ENCODE assay signal across 21 cellular contexts in the genomic region with DNA sequence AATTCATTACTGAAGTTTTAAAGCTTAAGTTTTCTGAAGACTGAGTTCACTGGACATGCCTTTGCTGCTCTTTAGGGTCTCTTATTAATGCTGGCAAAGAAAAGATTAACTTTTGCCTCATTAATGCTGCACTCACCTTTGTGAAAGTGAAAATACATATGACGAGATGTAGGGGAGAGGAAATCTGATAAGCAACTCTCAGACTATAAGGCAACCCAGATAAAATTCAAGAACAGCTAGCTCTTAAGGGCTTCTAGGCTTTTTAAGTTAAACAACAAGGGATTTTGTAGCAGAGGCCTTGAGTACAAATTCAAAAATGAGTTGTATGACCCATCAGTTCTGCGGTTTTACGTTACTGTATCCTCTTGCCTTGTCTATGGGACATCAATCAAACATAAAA.
DNase-seq lines count a peak whose midpoint lies in the region; ATAC-seq and TF ChIP-seq lines count a peak whose summit lies in the region.
"Had no signal": no experiment of that assay in that cellular context is flagged by ENCODE, and none has a peak within 500 bp of the region (broad histone marks: within the 10 kb centered on the region; RNA-seq: fewer than 3 reads in every experiment).

No MANE protein-coding gene starts in this region.

- CTCF ChIA-PET in mammary epithelial cell (lab: Charles Lee; ENCODE audit: low non-redundant PET), result no interaction called here

- BruUV-seq in mammary epithelial cell (replicated peaks; lab: Mats Ljungman, UMichigan), result no TSS peak

- H3K79me2 ChIP-seq in mammary epithelial cell (ENCODE audit: insufficient read depth, low read length), result peaks cover 4% of the 10 kb centered on the region

- dilution Hi-C loops in mammary epithelial cell (cut with HindIII; ENCODE audit: low sequenced_read_pairs), result loop anchor here (5.0 kb wide), 1 partner anchor 40 kb away; no protein-coding TSS in a partner anchor

- DNase-seq in mammary epithelial cell (no peak), breast epithelium (ENCODE audit: low spot score in 2 of 2) (no peak), GM19238 (ENCODE audit: insufficient read length, low spot score) (peak; percentile 2), lower lobe of right lung (no peak), sigmoid colon (no peak)
- no peak for DNase-seq in T-helper 2 cell treated with Interferon-gamma antibody and Interleukin-4, amounts not matched to agents 5 μg/mL and 100 μg/mL, for 36 hours (ENCODE audit: low spot score)
- DNase-seq: activated CD4-positive, alpha-beta T cell treated with anti-CD3 and anti-CD28 coated beads for 48 hours; amygdala; caudate nucleus; dermis blood vessel endothelial cell; glutamatergic neuron; left cardiac atrium; naive B cell; NCI-H2081 treated with DMSO at 0.1 percent for 48 hours; NCI-H446; SHP77 treated with DMSO at 0.1 percent for 48 hours; stimulated activated CD4-positive, alpha-beta T cell treated with anti-CD3 and anti-CD28 coated beads, Interleukin-4, amount 100 ng/mL, for 24 hours; SW 1271; transverse colon had no signal

- no peak for TF ChIP-seq CTCF in mammary epithelial cell (conservative IDR thresholded peaks at IDR 0.05 in 1 of 2, IDR thresholded peaks at IDR 0.05 in 1 of 2; ENCODE audit: extremely low read depth in 1 of 2, insufficient read depth in 1 of 2, low read depth in 1 of 2, low read length in 2 of 2)
- TF ChIP-seq CTCF in breast epithelium (IDR thresholded peaks at IDR 0.05), result no peak
- TF ChIP-seq CTCF in lower lobe of right lung (IDR thresholded peaks at IDR 0.05), result no peak
- no peak for TF ChIP-seq CTCF in sigmoid colon (IDR thresholded peaks at IDR 0.05)

- peak overlapping the region; percentile 86 for H3K27ac Mint-ChIP-seq in T-helper 2 cell treated with Interferon-gamma antibody and Interleukin-4, amounts not matched to agents 5 μg/mL and 100 μg/mL, for 36 hours

- no peak overlapping the region for H3K4me2 ChIP-seq in mammary epithelial cell (ENCODE audit: insufficient read depth, low read depth, low read length)

- no peak overlapping the region for H3K4me3 ChIP-seq in mammary epithelial cell (replicated peaks in 1 of 3; ENCODE audit: insufficient read depth in 1 of 3, low read depth in 2 of 3, low read length in 3 of 3)
- no peak overlapping the region for H3K4me3 ChIP-seq in breast epithelium
- no peak overlapping the region for H3K4me3 ChIP-seq in lower lobe of right lung
- no peak overlapping the region for H3K4me3 ChIP-seq in sigmoid colon
- H3K4me3 ChIP-seq: transverse colon had no signal

- TF ChIP-seq EP300 in sigmoid colon (IDR thresholded peaks at IDR 0.05), result no peak

- H3K4me1 ChIP-seq in mammary epithelial cell (ENCODE audit: insufficient read depth, low read length) (no peaks in the 10 kb centered on the region), breast epithelium (no peaks in the 10 kb centered on the region), lower lobe of right lung (no peaks in the 10 kb centered on the region), sigmoid colon (no peaks in the 10 kb centered on the region)

- H3K27me3 ChIP-seq in mammary epithelial cell (ENCODE audit: insufficient read depth, low read length), result no peaks in the 10 kb centered on the region
- H3K27me3 ChIP-seq in breast epithelium, result no peaks in the 10 kb centered on the region
- H3K27me3 ChIP-seq in lower lobe of right lung (ENCODE audit: low read depth), result no peaks in the 10 kb centered on the region
- no peaks in the 10 kb centered on the region for H3K27me3 ChIP-seq in sigmoid colon
- H3K27me3 ChIP-seq: transverse colon had no signal

- H3K4me1 Mint-ChIP-seq in T-helper 2 cell treated with Interferon-gamma antibody and Interleukin-4, amounts not matched to agents 5 μg/mL and 100 μg/mL, for 36 hours (ENCODE audit: low read depth), result peaks cover 25% of the 10 kb centered on the region
- H3K4me1 Mint-ChIP-seq: naive B cell had no signal

- intact Hi-C loops in mammary epithelial cell (cut with micrococcal nuclease) (no loop called here), breast epithelium (cut with DNase I; ENCODE audit: low total_unique reads) (no loop called here), lower lobe of right lung (cut with DNase I) (no loop called here), sigmoid colon (cut with DNase I) (no loop called here)

- no peaks in the 10 kb centered on the region for H3K27me3 Mint-ChIP-seq in T-helper 2 cell treated with Interferon-gamma antibody and Interleukin-4, amounts not matched to agents 5 μg/mL and 100 μg/mL, for 36 hours (ENCODE audit: low read depth)
- H3K27me3 Mint-ChIP-seq: naive B cell; stimulated activated naive CD8-positive, alpha-beta T cell treated with anti-CD3 and anti-CD28 coated beads, Interleukin-15, Interleukin-2, amounts not matched to agents 100 ng/mL and 50 ng/mL, for 24 hours had no signal

- 94% methylated on average over 3 of the region's 3 CpGs for whole genome bisulfite sequencing in mammary epithelial cell (ENCODE audit: low coverage, missing lambda C conversion rate)
- 77 to 82% methylated on average over 3 of the region's 3 CpGs for WGBS in sigmoid colon, 2 donors

- H3K27ac ChIP-seq in mammary epithelial cell (ENCODE audit: insufficient read depth, low read depth, low read length) (no peak overlapping the region), breast epithelium (no peak overlapping the region), lower lobe of right lung (peak overlapping the region; percentile 20), sigmoid colon (no peak overlapping the region)

- H3K9me3 Mint-ChIP-seq in T-helper 2 cell treated with Interferon-gamma antibody and Interleukin-4, amounts not matched to agents 5 μg/mL and 100 μg/mL, for 36 hours, result no peaks in the 10 kb centered on the region
- H3K9me3 Mint-ChIP-seq: naive B cell; stimulated activated naive CD8-positive, alpha-beta T cell treated with anti-CD3 and anti-CD28 coated beads, Interleukin-15, Interleukin-2, amounts not matched to agents 100 ng/mL and 50 ng/mL, for 24 hours had no signal

- peak overlapping the region; percentile 63 for H3K4me3 Mint-ChIP-seq in T-helper 2 cell treated with Interferon-gamma antibody and Interleukin-4, amounts not matched to agents 5 μg/mL and 100 μg/mL, for 36 hours
- H3K4me3 Mint-ChIP-seq: naive B cell; stimulated activated naive CD8-positive, alpha-beta T cell treated with anti-CD3 and anti-CD28 coated beads, Interleukin-15, Interleukin-2, amounts not matched to agents 100 ng/mL and 50 ng/mL, for 24 hours had no signal

- peaks cover 2% of the 10 kb centered on the region for H4K20me1 ChIP-seq in mammary epithelial cell (ENCODE audit: insufficient read depth, low read length)

- H3K36me3 ChIP-seq in mammary epithelial cell (ENCODE audit: insufficient read depth, low read length) (peaks cover 24% of the 10 kb centered on the region), breast epithelium (peaks cover 14% of the 10 kb centered on the region), lower lobe of right lung (peaks cover 54% of the 10 kb centered on the region), sigmoid colon (peaks cover 0 to 73% (median 7%) of the 10 kb centered on the region in 4 donors)

- H2AFZ ChIP-seq in mammary epithelial cell (ENCODE audit: low read depth, low read length), result no peak overlapping the region

- ATAC-seq in lower lobe of right lung, result peak in 1 of 2 donors; percentile 20
- no peak for ATAC-seq in GM18909 (IDR thresholded peaks at IDR 0.05; ENCODE audit: poor library complexity, unreplicated experiment)
- ATAC-seq: left cardiac atrium had no signal

- TF ChIP-seq POLR2A in breast epithelium (IDR thresholded peaks at IDR 0.05) (no peak), sigmoid colon (IDR thresholded peaks at IDR 0.05) (no peak)

- H3K36me3 Mint-ChIP-seq in T-helper 2 cell treated with Interferon-gamma antibody and Interleukin-4, amounts not matched to agents 5 μg/mL and 100 μg/mL, for 36 hours (ENCODE audit: low read depth), result peaks cover 48% of the 10 kb centered on the region

- in situ Hi-C loops in mammary epithelial cell (cut with MboI; ENCODE audit: low sequenced_read_pairs in 2 of 2), result no loop called here

- H3K9me3 ChIP-seq in mammary epithelial cell (replicated peaks; ENCODE audit: insufficient read depth, low read length) (no peaks in the 10 kb centered on the region), breast epithelium (no peaks in the 10 kb centered on the region), lower lobe of right lung (no peaks in the 10 kb centered on the region), sigmoid colon (no peaks in the 10 kb centered on the region)
- H3K9me3 ChIP-seq: transverse colon had no signal

- peak overlapping the region; percentile 23 for H3K9ac ChIP-seq in mammary epithelial cell (ENCODE audit: insufficient read depth, low read length)
